ENCODE assay signal across 8 cellular contexts in the genomic region with DNA sequence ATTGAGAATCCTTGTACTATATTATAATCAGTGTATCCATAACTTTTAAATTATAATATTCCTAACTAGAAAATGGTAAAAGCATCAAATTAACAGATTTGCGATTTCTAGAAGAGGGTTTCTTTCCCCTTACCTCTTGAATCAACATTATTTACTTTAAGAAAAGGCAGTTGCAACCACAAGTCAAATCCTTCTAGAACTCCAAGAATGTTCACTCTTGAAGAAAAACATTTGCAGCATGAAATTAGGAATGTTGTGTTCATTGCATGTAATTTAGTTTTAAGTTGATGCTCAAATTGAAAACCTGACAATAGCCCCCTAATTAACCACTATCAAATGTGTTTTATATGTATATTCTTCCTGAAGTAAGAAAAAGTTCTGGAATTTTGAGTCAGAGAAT. TPM values are rescaled to one million over a fixed set of nuclear protein-coding genes. Genes with fewer than 3 reads are reported as not detected.
DNase-seq lines count a peak whose midpoint lies in the region; ATAC-seq, FAIRE-seq and TF ChIP-seq lines count a peak whose summit lies in the region.

No MANE protein-coding gene starts in this region.

- POLR2A ChIA-PET in endothelial cell of umbilical vein (lab: Charles Lee), result interaction anchor here (0.7 to 1.2 kb wide), 2 partner anchors 118 to 137 kb away, joined by 3 to 4 read pairs; no protein-coding TSS in a partner anchor

- peaks cover 41% of the 10 kb centered on the region for H3K79me2 ChIP-seq in endothelial cell of umbilical vein (ENCODE audit: control insufficient read depth, insufficient read depth, low read length)

- H3K36me3 ChIP-seq in HAP-1 (replicated peaks) (peaks cover 5% of the 10 kb centered on the region; the same call in 1 of the 2 replicates), Peyer's patch (no peaks in the 10 kb centered on the region), endothelial cell of umbilical vein (ENCODE audit: control insufficient read depth in 2 of 2, extremely low read depth in 1 of 2, insufficient read depth in 2 of 2, low read length in 2 of 2) (no peaks in the 10 kb centered on the region), kidney (ENCODE audit: control insufficient read depth in 1 of 2, insufficient read depth in 2 of 2, low read length in 2 of 2) (no peaks in the 10 kb centered on the region)

- TF ChIP-seq POLR2A in Peyer's patch (IDR thresholded peaks at IDR 0.05) (no peak), endothelial cell of umbilical vein (IDR thresholded peaks at IDR 0.05; ENCODE audit: low read depth, low read length) (no peak)

- H3K9ac ChIP-seq in endothelial cell of umbilical vein (replicated peaks; ENCODE audit: extremely low read depth, insufficient read depth, low read length) (peak overlapping the region; percentile 96), kidney (ENCODE audit: low read length in 2 of 2) (no peak overlapping the region)

- FAIRE-seq in endothelial cell of umbilical vein (lab: Jason Lieb, UNC), result no peak
- FAIRE-seq in kidney (lab: Jason Lieb, UNC), result no peak

- TF ChIP-seq CTCF in Peyer's patch (IDR thresholded peaks at IDR 0.05) (no peak), endothelial cell of umbilical vein (IDR thresholded peaks at IDR 0.05; ENCODE audit: extremely low read depth in 1 of 2, insufficient read depth in 1 of 2, low read depth in 1 of 2, low read length in 2 of 2) (no peak), kidney (IDR thresholded peaks at IDR 0.05; ENCODE audit: borderline replicate concordance, extremely low read depth, insufficient read depth) (no peak)

- H3K9me3 ChIP-seq in HAP-1, result no peaks in the 10 kb centered on the region
- no peaks in the 10 kb centered on the region for H3K9me3 ChIP-seq in Peyer's patch
- no peaks in the 10 kb centered on the region for H3K9me3 ChIP-seq in endothelial cell of umbilical vein (replicated peaks; ENCODE audit: control insufficient read depth, insufficient read depth, low read length)
- no peaks in the 10 kb centered on the region for H3K9me3 ChIP-seq in kidney (ENCODE audit: control insufficient read depth in 1 of 2, low read length in 2 of 2)

- dilution Hi-C loops in endothelial cell of umbilical vein (cut with MboI; ENCODE audit: extremely low pct_ligation_motif_present, low sequenced_read_pairs), result no loop called here

- peak overlapping the region; percentile 91 for H3K4me2 ChIP-seq in endothelial cell of umbilical vein (ENCODE audit: insufficient read depth, low read length)

- DNase-seq in HAP-1 (ENCODE audit: low spot score in 2 of 2) (no peak), Peyer's patch (no peak), endothelial cell of umbilical vein (ENCODE audit: low read depth, low spot score) (no peak), renal cortical epithelial cell (ENCODE audit: low read depth) (peak; percentile 17), kidney (no peak), NCI-H2227 (lab: John Stamatoyannopoulos, UW; ENCODE audit: unreplicated experiment) (no peak), NCI-H1436 (lab: John Stamatoyannopoulos, UW) (no peak)

- H3K27ac ChIP-seq in Peyer's patch (peak overlapping the region; percentile 6 to 99 (median 98)), endothelial cell of umbilical vein (ENCODE audit: insufficient read depth, low read depth, low read length) (no peak overlapping the region), kidney (ENCODE audit: low read depth in 2 of 2, low read length in 2 of 2) (no peak overlapping the region)

- H2AFZ ChIP-seq in endothelial cell of umbilical vein (ENCODE audit: low read depth, low read length), result no peak overlapping the region

- no peak for ATAC-seq in GM21515 (IDR thresholded peaks at IDR 0.05; ENCODE audit: unreplicated experiment)

- intact Hi-C loops in endothelial cell of umbilical vein (cut with micrococcal nuclease) (no loop called here), kidney (cut with DNase I) (no loop called here)

- no peaks in the 10 kb centered on the region for H3K9me1 ChIP-seq in endothelial cell of umbilical vein (replicated peaks; ENCODE audit: control insufficient read depth, extremely low read depth, insufficient read depth, low read length)

- H3K4me3 ChIP-seq in HAP-1, result peak overlapping the region; percentile 69; the same call in 1 of the 2 replicates
- H3K4me3 ChIP-seq in Peyer's patch, result no peak overlapping the region
- H3K4me3 ChIP-seq in endothelial cell of umbilical vein (replicated peaks in 1 of 3; ENCODE audit: insufficient read depth in 1 of 3, low read depth in 1 of 3, low read length in 3 of 3), result no peak overlapping the region
- no peak overlapping the region for H3K4me3 ChIP-seq in kidney (ENCODE audit: low read length in 2 of 2)

- H3K4me1 ChIP-seq in HAP-1, result peaks cover 34% of the 10 kb centered on the region
- peaks cover 0 to 10% (median 4%) of the 10 kb centered on the region in 4 donors for H3K4me1 ChIP-seq in Peyer's patch
- H3K4me1 ChIP-seq in endothelial cell of umbilical vein (ENCODE audit: control insufficient read depth, extremely low read depth, insufficient read depth, low read length), result peaks cover 23% of the 10 kb centered on the region
- H3K4me1 ChIP-seq in kidney (ENCODE audit: control insufficient read depth in 1 of 2, insufficient read depth in 1 of 2, low read depth in 1 of 2, low read length in 2 of 2), result peaks cover 11% of the 10 kb centered on the region in 2 donors

- H3K27me3 ChIP-seq in HAP-1 (ENCODE audit: low read depth) (no peaks in the 10 kb centered on the region), Peyer's patch (no peaks in the 10 kb centered on the region), endothelial cell of umbilical vein (ENCODE audit: control insufficient read depth in 2 of 2, insufficient read depth in 2 of 2, low read length in 2 of 2) (no peaks in the 10 kb centered on the region)

- CTCF ChIA-PET in endothelial cell of umbilical vein (lab: Charles Lee), result interaction anchor here (0.8 to 3.1 kb wide), 6 partner anchors 66 to 558 kb away, joined by 3 to 20 read pairs (median 8); a partner anchor contains a TSS

- in situ Hi-C loops in HAP-1 (cut with MboI; ENCODE audit: low sequenced_read_pairs), result no loop called here

- no TSS peak for BruUV-seq in endothelial cell of umbilical vein (replicated peaks; lab: Mats Ljungman, UMichigan)

- no peaks in the 10 kb centered on the region for H4K20me1 ChIP-seq in endothelial cell of umbilical vein (replicated peaks; ENCODE audit: control insufficient read depth, extremely low read depth, insufficient read depth, low read length)

TF ChIP-seq in endothelial cell of umbilical vein, 7 proteins besides CTCF, POLR2A, EP300 and RAD21:
- TF ChIP-seq JUN (IDR thresholded peaks at IDR 0.05; ENCODE audit: borderline replicate concordance, insufficient read depth, insufficient read length, low read depth) (no peak), GATA2 (IDR thresholded peaks at IDR 0.05; ENCODE audit: insufficient read depth, insufficient read length, low read depth, low read length) (no peak), EZH2 (IDR thresholded peaks at IDR 0.05; ENCODE audit: borderline replicate concordance, low read depth, low read length, severe bottlenecking) (no peak), POLR2AphosphoS5 (IDR thresholded peaks at IDR 0.05; ENCODE audit: insufficient read depth, low read depth, low read length) (no peak), FOS (IDR thresholded peaks at IDR 0.05; ENCODE audit: borderline replicate concordance, insufficient read depth, low read length) (no peak), MYC (IDR thresholded peaks at IDR 0.05; ENCODE audit: low read depth, low read length) (no peak)
- TF ChIP-seq, protein P1, sequence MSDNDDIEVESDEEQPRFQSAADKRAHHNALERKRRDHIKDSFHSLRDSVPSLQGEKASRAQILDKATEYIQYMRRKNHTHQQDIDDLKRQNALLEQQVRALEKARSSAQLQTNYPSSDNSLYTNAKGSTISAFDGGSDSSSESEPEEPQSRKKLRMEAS (IDR thresholded peaks at IDR 0.05; ENCODE audit: insufficient read depth, insufficient read length), result no peak

RNA-seq across cellular contexts. Expression of a gene that starts 2.3 kb away (rescaled TPM):
- total RNA-seq in Peyer's patch, result 10 to 100 TPM; 20.5 to 50.3 (median 38.0) TPM
- 19.5 and 22.7 TPM in 2 replicates for total RNA-seq in endothelial cell of umbilical vein
- polyA plus RNA-seq in endothelial cell of umbilical vein, result 4.8 and 6.0 TPM in 2 replicates
- polyA plus RNA-seq in endothelial cell of umbilical vein (2011; cell fraction: cytosol; rRNA removed), result 8.1 and 8.4 TPM in 2 replicates
- polyA plus RNA-seq in endothelial cell of umbilical vein (2011; cell fraction: nucleus; rRNA removed), result 20.1 and 25.6 TPM in 2 replicates
- 9.7 and 13.9 TPM in 2 replicates for polyA plus RNA-seq in endothelial cell of umbilical vein (2012)
- polyA minus RNA-seq in endothelial cell of umbilical vein, result 16.8 and 18.9 TPM in 2 replicates
- polyA minus RNA-seq in endothelial cell of umbilical vein (2011; cell fraction: cytosol; rRNA and poly(A)+ RNA removed), result 17.8 TPM
- 59.9 and 81.7 TPM in 2 replicates for polyA minus RNA-seq in endothelial cell of umbilical vein (2011; cell fraction: nucleus; rRNA and poly(A)+ RNA removed)
- total RNA-seq in renal cortical epithelial cell, result 14.1 and 41.9 TPM in 2 replicates
- total RNA-seq in kidney, result 30.0 TPM
- 4.4 TPM for polyA plus RNA-seq in kidney (ENCODE audit: insufficient read depth, low read depth, low replicate concordance)

Comparison
In these comparisons a context has a peak if more than half of its experiments do, and no peak if none do; other contexts are left out.
1. H3K27ac ChIP-seq: peak in Peyer's patch (4 of 4); none in endothelial cell of umbilical vein (single experiment) and kidney (0 of 2).